Comparison of ENCODE assay signal across 24 cellular contexts in genomic region chr10:121708921-121709625, GRCh38.
DNase-seq lines count a peak whose midpoint lies in the region; ATAC-seq and TF ChIP-seq lines count a peak whose summit lies in the region.
"Had no signal": no experiment of that assay in that cellular context is flagged by ENCODE, and none has a peak within 500 bp of the region (broad histone marks: within the 10 kb centered on the region; RNA-seq: fewer than 3 reads in every experiment).

No MANE protein-coding gene starts in this region.

- ATAC-seq in WTC11 (peak; percentile 82), HG03135 (IDR thresholded peaks at IDR 0.05; ENCODE audit: unreplicated experiment) (no peak)
- ATAC-seq: esophagus mucosa, left colon had no signal

- H3K36me3 Mint-ChIP-seq in H9 (ENCODE audit: insufficient read depth in 1 of 3, low read depth in 3 of 3) (peaks cover under 1 to 5% (median 2%) of the 10 kb centered on the region in 3 experiments; a peak in 4 of 7 replicates), WTC11 (peaks cover 8% of the 10 kb centered on the region; the same call in 1 of the 2 replicates)
- H3K36me3 Mint-ChIP-seq: IgD-negative memory B cell had no signal

- no peak overlapping the region for H2BK120ac ChIP-seq in H9 (ENCODE audit: low read depth, low read length, poor library complexity, severe bottlenecking)

- peaks cover 4% of the 10 kb centered on the region; the same call in 1 of the 2 replicates for H3K4me1 ChIP-seq in H9 (ENCODE audit: insufficient read depth, low read length)
- H3K4me1 ChIP-seq in ovary (ENCODE audit: insufficient read depth), result peaks cover 1% of the 10 kb centered on the region
- no peaks in the 10 kb centered on the region for H3K4me1 ChIP-seq in PC-9 (replicated peaks; ENCODE audit: insufficient read depth)

- H3K79me1 ChIP-seq in H9 (ENCODE audit: insufficient read depth, low read depth, low read length, poor library complexity, severe bottlenecking), result no peaks in the 10 kb centered on the region

- H3K79me2 ChIP-seq in H9 (ENCODE audit: insufficient read depth, low read length) (no peaks in the 10 kb centered on the region), PC-9 (ENCODE audit: low read depth) (no peaks in the 10 kb centered on the region)

- POLR2A ChIA-PET in WTC11 (lab: Charles Lee), result no interaction called here
- POLR2A ChIA-PET in PC-9 (lab: Charles Lee; ENCODE audit: unreplicated experiment), result no interaction called here

- H3K4me2 ChIP-seq in H9 (ENCODE audit: insufficient read depth, insufficient read length, low read length) (peak overlapping the region; percentile 14), PC-9 (no peak overlapping the region)

- H3K27me3 ChIP-seq in H9 (ENCODE audit: insufficient read depth, low read length) (no peaks in the 10 kb centered on the region), ovary (no peaks in the 10 kb centered on the region), PC-9 (ENCODE audit: insufficient read depth, low read depth) (peaks cover 66% of the 10 kb centered on the region)
- H3K27me3 ChIP-seq: cardiac muscle cell had no signal

- no peak overlapping the region for H2AK5ac ChIP-seq in H9 (ENCODE audit: insufficient read length, low read length)

- TF ChIP-seq POLR2A in ovary (IDR thresholded peaks at IDR 0.05), result no peak

- TF ChIP-seq EP300 in ovary (IDR thresholded peaks at IDR 0.05), result no peak

- peak overlapping the region in 1 of 2 experiments; percentile 33; a peak in 1 of 5 replicates for H3K4me3 Mint-ChIP-seq in H9
- H3K4me3 Mint-ChIP-seq in WTC11, result peak overlapping the region; percentile 26; the same call in 1 of the 2 replicates
- H3K4me3 Mint-ChIP-seq: IgD-negative memory B cell; mesothelial cell of epicardium; T-helper 1 cell treated with Interleukin-12 subunit alpha and Interleukin-12 subunit beta and Interleukin-4 antibody, amounts not matched to agents 30 μg/mL and 1 μg/mL, for 36 hours had no signal

- intact Hi-C loops in ovary (cut with DNase I) (no loop called here), PC-9 (cut with micrococcal nuclease; ENCODE audit: unreplicated experiment) (no loop called here)

- H3K4me1 Mint-ChIP-seq in H9 (peaks cover 30 to 35% of the 10 kb centered on the region in 2 experiments), WTC11 (peaks cover 32% of the 10 kb centered on the region)
- H3K4me1 Mint-ChIP-seq: IgD-negative memory B cell had no signal

- no peak overlapping the region for H4K8ac ChIP-seq in H9 (replicated peaks; ENCODE audit: insufficient read length, low read depth, low read length)

- H3K14ac ChIP-seq in H9 (ENCODE audit: insufficient read depth, low read length), result no peak overlapping the region

- no peak overlapping the region for H2BK5ac ChIP-seq in H9 (ENCODE audit: insufficient read length, low read length)

- no peaks in the 10 kb centered on the region for H3K9me3 ChIP-seq in H9 (ENCODE audit: control insufficient read depth, low read depth, low read length)
- no peaks in the 10 kb centered on the region for H3K9me3 ChIP-seq in ovary
- no peaks in the 10 kb centered on the region for H3K9me3 ChIP-seq in PC-9 (ENCODE audit: insufficient read depth, low read depth)
- H3K9me3 ChIP-seq: gastrocnemius medialis had no signal

- no peaks in the 10 kb centered on the region for H3F3A ChIP-seq in PC-9 (ENCODE audit: insufficient read depth, low read depth)

- no peak overlapping the region for H3K18ac ChIP-seq in H9 (ENCODE audit: insufficient read length, low read depth, low read length)

- DNase-seq in H9, result no peak
- DNase-seq in WTC11 (ENCODE audit: low spot score), result peak; percentile 27
- peak; percentile 50 for DNase-seq in iPS-NIHi11 (ENCODE audit: low spot score)
- no peak for DNase-seq in ovary
- DNase-seq in SHP77 treated with DMSO at 0.1 percent for 48 hours (lab: John Stamatoyannopoulos, UW), result no peak
- DNase-seq in PC-9, result no peak
- DNase-seq in NCI-H2227 (lab: John Stamatoyannopoulos, UW; ENCODE audit: unreplicated experiment), result no peak
- DNase-seq: activated CD4-positive, alpha-beta T cell treated with anti-CD3 and anti-CD28 coated beads, Interleukin-2, amount 50 U/mL, for 48 hours; activated gamma-delta T cell; gastrocnemius medialis; GDM1; left colon; NCI-H1436; NCI-H774; SIG-M5; stimulated activated CD4-positive, alpha-beta T cell treated with anti-CD3 and anti-CD28 coated beads, Interleukin-12 subunit alpha, Interleukin-12 subunit beta, amount 100 ng/mL, for 4 hours had no signal

- no peak overlapping the region for H3K27ac ChIP-seq in H9 (ENCODE audit: insufficient read length, low read depth, low read length)
- peak overlapping the region; percentile 5 to 48 for H3K27ac ChIP-seq in ovary
- no peak overlapping the region for H3K27ac ChIP-seq in PC-9
- H3K27ac ChIP-seq: C4-2B, cardiac muscle cell, gastrocnemius medialis, VCaP had no signal

- peaks cover 2% of the 10 kb centered on the region for H3K27me3 Mint-ChIP-seq in H9 (ENCODE audit: low read depth)
- H3K27me3 Mint-ChIP-seq in WTC11 (ENCODE audit: low read depth), result no peaks in the 10 kb centered on the region

- CTCF ChIA-PET in WTC11 (lab: Charles Lee) (interaction anchor here (0.7 to 2.3 kb wide), 5 partner anchors 11 to 33 kb away, joined by 3 to 17 read pairs (median 7); no protein-coding TSS in a partner anchor), PC-9 (lab: Charles Lee) (no interaction called here)

- H3K4me3 ChIP-seq in ovary (no peak overlapping the region), PC-9 (no peak overlapping the region)
- H3K4me3 ChIP-seq: cardiac muscle cell, gastrocnemius medialis had no signal

- H2BK20ac ChIP-seq in H9 (ENCODE audit: low read depth, low read length, poor library complexity, severe bottlenecking), result no peak overlapping the region

- no TSS peak for BruUV-seq in PC-9 (replicated peaks; lab: Mats Ljungman, UMichigan)

- no peak overlapping the region for H3T11ph ChIP-seq in H9 (ENCODE audit: low read length)

- H2BK12ac ChIP-seq in H9 (ENCODE audit: insufficient read length, low read depth, low read length), result no peak overlapping the region

- H3K23me2 ChIP-seq in H9 (ENCODE audit: insufficient read length, low read depth, low read length, poor library complexity, severe bottlenecking), result no peaks in the 10 kb centered on the region

- H3K27ac Mint-ChIP-seq in H9 (peak overlapping the region in 2 of 3 experiments; percentile 18 to 39; a peak in 1 of 7 replicates), WTC11 (no peak overlapping the region)
- H3K27ac Mint-ChIP-seq: IgD-negative memory B cell; mesothelial cell of epicardium; T-helper 1 cell treated with Interleukin-12 subunit alpha and Interleukin-12 subunit beta and Interleukin-4 antibody, amounts not matched to agents 30 μg/mL and 1 μg/mL, for 36 hours had no signal

- no peaks in the 10 kb centered on the region for H3K9me2 ChIP-seq in PC-9 (ENCODE audit: insufficient read depth)

- no peak overlapping the region for H3K23ac ChIP-seq in H9 (ENCODE audit: insufficient read length, low read depth, low read length)

- no peak overlapping the region for H3K9ac ChIP-seq in H9 (ENCODE audit: extremely low read depth, insufficient read length, low read length)

- WGBS in H9 (ENCODE audit: extremely low coverage, insufficient read length, low lambda C conversion rate), result no CpG with 5 or more reads among the region's 14 CpGs
- 63 to 79% (median 74%) methylated on average over 14 of the region's 14 CpGs for WGBS in ovary, 3 donors

- H3K4ac ChIP-seq in H9 (ENCODE audit: low read depth, low read length), result no peak overlapping the region

- H3K56ac ChIP-seq in H9 (ENCODE audit: insufficient read length, low read depth, low read length), result no peak overlapping the region

- H4K20me1 ChIP-seq in H9 (ENCODE audit: control insufficient read depth, insufficient read depth, insufficient read length) (no peaks in the 10 kb centered on the region), PC-9 (ENCODE audit: insufficient read depth) (no peaks in the 10 kb centered on the region)

- no peak overlapping the region for H4K5ac ChIP-seq in H9 (ENCODE audit: insufficient read length, low read depth, low read length)

- H3K9me3 Mint-ChIP-seq in H9 (peaks cover 1 to 9% of the 10 kb centered on the region in 2 experiments; a peak in 3 of 5 replicates), WTC11 (peaks cover 10% of the 10 kb centered on the region)
- H3K9me3 Mint-ChIP-seq: T-helper 1 cell treated with Interleukin-12 subunit alpha and Interleukin-12 subunit beta and Interleukin-4 antibody, amounts not matched to agents 30 μg/mL and 1 μg/mL, for 36 hours had no signal

- TF ChIP-seq CTCF in H9 (conservative IDR thresholded peaks at IDR 0.05) (no peak), WTC11 (IDR thresholded peaks at IDR 0.05) (no peak), ovary (IDR thresholded peaks at IDR 0.05) (no peak), PC-9 (conservative IDR thresholded peaks at IDR 0.05) (no peak)

- no peak overlapping the region for H4K91ac ChIP-seq in H9 (ENCODE audit: insufficient read length, low read depth, low read length)

- H2BK15ac ChIP-seq in H9 (ENCODE audit: low read depth, low read length), result no peak overlapping the region

- H2AFZ ChIP-seq in H9 (ENCODE audit: low read length) (no peak overlapping the region), PC-9 (no peak overlapping the region)

- H3K36me3 ChIP-seq in ovary, result no peaks in the 10 kb centered on the region
- no peaks in the 10 kb centered on the region for H3K36me3 ChIP-seq in PC-9 (ENCODE audit: low read depth)
- H3K36me3 ChIP-seq: cardiac muscle cell, gastrocnemius medialis had no signal

TF ChIP-seq in WTC11, 78 proteins besides CTCF, POLR2A, EP300 and RAD21 (continues in another document):
- no peak for TF ChIP-seq OVOL2 (CRISPR knock-in tag; IDR thresholded peaks at IDR 0.05; ENCODE audit: borderline replicate concordance)
- TF ChIP-seq, protein P1, sequence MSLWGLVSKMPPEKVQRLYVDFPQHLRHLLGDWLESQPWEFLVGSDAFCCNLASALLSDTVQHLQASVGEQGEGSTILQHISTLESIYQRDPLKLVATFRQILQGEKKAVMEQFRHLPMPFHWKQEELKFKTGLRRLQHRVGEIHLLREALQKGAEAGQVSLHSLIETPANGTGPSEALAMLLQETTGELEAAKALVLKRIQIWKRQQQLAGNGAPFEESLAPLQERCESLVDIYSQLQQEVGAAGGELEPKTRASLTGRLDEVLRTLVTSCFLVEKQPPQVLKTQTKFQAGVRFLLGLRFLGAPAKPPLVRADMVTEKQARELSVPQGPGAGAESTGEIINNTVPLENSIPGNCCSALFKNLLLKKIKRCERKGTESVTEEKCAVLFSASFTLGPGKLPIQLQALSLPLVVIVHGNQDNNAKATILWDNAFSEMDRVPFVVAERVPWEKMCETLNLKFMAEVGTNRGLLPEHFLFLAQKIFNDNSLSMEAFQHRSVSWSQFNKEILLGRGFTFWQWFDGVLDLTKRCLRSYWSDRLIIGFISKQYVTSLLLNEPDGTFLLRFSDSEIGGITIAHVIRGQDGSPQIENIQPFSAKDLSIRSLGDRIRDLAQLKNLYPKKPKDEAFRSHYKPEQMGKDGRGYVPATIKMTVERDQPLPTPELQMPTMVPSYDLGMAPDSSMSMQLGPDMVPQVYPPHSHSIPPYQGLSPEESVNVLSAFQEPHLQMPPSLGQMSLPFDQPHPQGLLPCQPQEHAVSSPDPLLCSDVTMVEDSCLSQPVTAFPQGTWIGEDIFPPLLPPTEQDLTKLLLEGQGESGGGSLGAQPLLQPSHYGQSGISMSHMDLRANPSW (CRISPR knock-in tag; conservative IDR thresholded peaks at IDR 0.05; ENCODE audit: low read depth), result no peak
- TF ChIP-seq ZNF416 (CRISPR knock-in tag; IDR thresholded peaks at IDR 0.05), result no peak
- TF ChIP-seq CREM (CRISPR knock-in tag; IDR thresholded peaks at IDR 0.05), result no peak
- TF ChIP-seq NR1H2 (CRISPR knock-in tag; IDR thresholded peaks at IDR 0.05), result no peak

Comparison
In these comparisons a context has a peak if more than half of its experiments do, and no peak if none do; other contexts are left out.
1. DNase-seq: peak in WTC11 (single experiment) and iPS-NIHi11 (single experiment); none in H9 (single experiment), ovary (0 of 5), SHP77 treated with DMSO at 0.1 percent for 48 hours (single experiment), PC-9 (0 of 2) and NCI-H2227 (single experiment).
2. H3K27ac ChIP-seq: peak in ovary (2 of 2); none in H9 (single experiment) and PC-9 (single experiment).